ENCODE assay signal across 1 cellular context in the genomic region with DNA sequence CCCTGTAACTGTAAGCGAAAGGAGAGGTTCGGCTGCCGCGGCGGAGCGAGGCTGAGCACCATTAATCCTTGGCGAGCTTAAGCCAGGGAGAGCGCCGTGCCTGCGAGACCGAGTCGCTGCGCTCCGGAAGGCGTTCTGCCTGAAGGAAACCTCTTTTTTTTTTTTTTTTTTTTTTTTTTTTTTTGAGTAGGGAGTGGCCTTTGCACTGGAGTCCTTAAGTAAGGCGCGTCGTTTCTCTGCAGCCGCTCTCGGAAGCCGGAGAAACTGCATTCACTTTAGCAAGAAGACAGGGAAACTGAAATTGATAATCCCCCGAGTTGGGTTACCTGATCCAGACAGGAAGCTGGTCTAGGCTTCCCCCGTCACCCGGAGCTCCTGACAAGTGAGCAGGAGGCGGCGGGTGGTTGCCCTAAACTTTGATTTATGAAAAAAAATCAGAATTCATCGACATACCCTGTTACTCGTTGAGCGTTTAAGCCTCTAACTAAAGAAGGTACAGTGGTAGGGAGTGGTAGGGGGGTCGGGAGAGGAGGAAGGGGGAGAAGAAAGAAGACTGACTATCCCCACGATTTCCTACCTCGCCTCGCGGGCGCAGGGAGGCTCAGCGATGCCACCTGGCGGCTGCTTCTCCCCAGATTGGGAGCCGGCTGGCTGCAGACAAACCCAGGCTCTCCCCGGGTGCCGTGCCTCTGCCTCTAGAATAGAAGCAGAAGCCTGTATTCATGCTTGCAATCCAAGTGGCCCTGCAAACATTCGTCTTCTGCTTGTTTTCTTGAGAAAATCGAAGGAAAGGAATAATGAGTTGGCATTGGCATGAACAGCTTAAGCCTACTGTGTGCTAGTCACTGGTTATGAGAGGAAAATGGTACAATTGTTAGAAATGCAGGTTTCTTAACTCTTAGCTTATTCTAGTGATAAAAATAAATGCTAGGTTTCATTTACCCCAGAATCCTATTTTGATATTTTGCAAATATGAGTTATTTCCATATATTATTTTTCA.
A peak's percentile ranks its signal among the peaks of the same experiment; 100 is the strongest.
TF ChIP-seq lines count a peak whose summit lies in the region.

No MANE protein-coding gene starts in this region.

TF ChIP-seq in K562, 482 proteins besides CTCF, POLR2A, EP300 and RAD21 (continued from another document and continues in another):
- TF ChIP-seq SRSF1 (IDR thresholded peaks at IDR 0.05; ENCODE audit: low read depth, low read length) (no peak), HSF4 (CRISPR knock-in tag; IDR thresholded peaks at IDR 0.05; ENCODE audit: borderline replicate concordance) (no peak), NFATC3 (IDR thresholded peaks at IDR 0.05) (no peak), POLR2G (IDR thresholded peaks at IDR 0.05; ENCODE audit: low read depth, low read length) (no peak), ZNF175 (CRISPR knock-in tag; IDR thresholded peaks at IDR 0.05; ENCODE audit: low read depth) (no peak), NFYB (IDR thresholded peaks at IDR 0.05; ENCODE audit: extremely low read depth, insufficient read length) (no peak), KLF16 (IDR thresholded peaks at IDR 0.05) (no peak; the same call in 1 of the 2 replicates), ZNF121 (CRISPR knock-in tag; conservative IDR thresholded peaks at IDR 0.05) (no peak), NRF1 (conservative IDR thresholded peaks at IDR 0.05 in 1 of 2, IDR thresholded peaks at IDR 0.05 in 1 of 2) (no peak), CTBP1 (IDR thresholded peaks at IDR 0.05; ENCODE audit: borderline replicate concordance) (peak; percentile 19; the same call in 1 of the 2 replicates), PRDM10 (IDR thresholded peaks at IDR 0.05; ENCODE audit: partially characterized antibody) (no peak), BRF1 (IDR thresholded peaks at IDR 0.05; ENCODE audit: borderline replicate concordance, extremely low read depth, insufficient read length) (no peak), SRF (CRISPR knock-in tag; IDR thresholded peaks at IDR 0.05) (no peak), SOX6 (IDR thresholded peaks at IDR 0.05) (no peak), SMARCB1 (IDR thresholded peaks at IDR 0.05; ENCODE audit: insufficient read length, low read depth) (no peak), LCOR (CRISPR knock-in tag; IDR thresholded peaks at IDR 0.05) (no peak), SNIP1 (IDR thresholded peaks at IDR 0.05; ENCODE audit: low read depth) (no peak), ARID2 (IDR thresholded peaks at IDR 0.05) (no peak), CBX3 (IDR thresholded peaks at IDR 0.05; ENCODE audit: borderline replicate concordance in 1 of 2, low read length in 2 of 2) (no peak), GABPA (tag; conservative IDR thresholded peaks at IDR 0.05; ENCODE audit: low read depth) (peak; percentile 47), ZNF740 (CRISPR knock-in tag; IDR thresholded peaks at IDR 0.05) (no peak), ZNF740 (tag; IDR thresholded peaks at IDR 0.05) (no peak), EP400 (IDR thresholded peaks at IDR 0.05) (no peak), MEF2A (IDR thresholded peaks at IDR 0.05; ENCODE audit: control insufficient read depth, low read depth, low read length) (no peak), ZNF780A (CRISPR knock-in tag; IDR thresholded peaks at IDR 0.05) (no peak), PTTG1 (tag; IDR thresholded peaks at IDR 0.05; ENCODE audit: low read depth) (no peak), MIER1 (IDR thresholded peaks at IDR 0.05; ENCODE audit: low read depth) (no peak), ZNF318 (IDR thresholded peaks at IDR 0.05; ENCODE audit: borderline replicate concordance in 1 of 2, low read depth in 1 of 2) (no peak), XRCC5 (IDR thresholded peaks at IDR 0.05; ENCODE audit: low read depth, low read length) (no peak), PHF21A (IDR thresholded peaks at IDR 0.05; ENCODE audit: borderline replicate concordance, low read depth) (0 out of 2 replicates have a peak, but pooled peaks have one; percentile 46), NCOA6 (IDR thresholded peaks at IDR 0.05) (no peak), BRD4 (IDR thresholded peaks at IDR 0.05) (no peak), TEAD2 (tag; IDR thresholded peaks at IDR 0.05) (no peak), ELF1 (tag; IDR thresholded peaks at IDR 0.05) (no peak)
- TF ChIP-seq, protein P1, sequence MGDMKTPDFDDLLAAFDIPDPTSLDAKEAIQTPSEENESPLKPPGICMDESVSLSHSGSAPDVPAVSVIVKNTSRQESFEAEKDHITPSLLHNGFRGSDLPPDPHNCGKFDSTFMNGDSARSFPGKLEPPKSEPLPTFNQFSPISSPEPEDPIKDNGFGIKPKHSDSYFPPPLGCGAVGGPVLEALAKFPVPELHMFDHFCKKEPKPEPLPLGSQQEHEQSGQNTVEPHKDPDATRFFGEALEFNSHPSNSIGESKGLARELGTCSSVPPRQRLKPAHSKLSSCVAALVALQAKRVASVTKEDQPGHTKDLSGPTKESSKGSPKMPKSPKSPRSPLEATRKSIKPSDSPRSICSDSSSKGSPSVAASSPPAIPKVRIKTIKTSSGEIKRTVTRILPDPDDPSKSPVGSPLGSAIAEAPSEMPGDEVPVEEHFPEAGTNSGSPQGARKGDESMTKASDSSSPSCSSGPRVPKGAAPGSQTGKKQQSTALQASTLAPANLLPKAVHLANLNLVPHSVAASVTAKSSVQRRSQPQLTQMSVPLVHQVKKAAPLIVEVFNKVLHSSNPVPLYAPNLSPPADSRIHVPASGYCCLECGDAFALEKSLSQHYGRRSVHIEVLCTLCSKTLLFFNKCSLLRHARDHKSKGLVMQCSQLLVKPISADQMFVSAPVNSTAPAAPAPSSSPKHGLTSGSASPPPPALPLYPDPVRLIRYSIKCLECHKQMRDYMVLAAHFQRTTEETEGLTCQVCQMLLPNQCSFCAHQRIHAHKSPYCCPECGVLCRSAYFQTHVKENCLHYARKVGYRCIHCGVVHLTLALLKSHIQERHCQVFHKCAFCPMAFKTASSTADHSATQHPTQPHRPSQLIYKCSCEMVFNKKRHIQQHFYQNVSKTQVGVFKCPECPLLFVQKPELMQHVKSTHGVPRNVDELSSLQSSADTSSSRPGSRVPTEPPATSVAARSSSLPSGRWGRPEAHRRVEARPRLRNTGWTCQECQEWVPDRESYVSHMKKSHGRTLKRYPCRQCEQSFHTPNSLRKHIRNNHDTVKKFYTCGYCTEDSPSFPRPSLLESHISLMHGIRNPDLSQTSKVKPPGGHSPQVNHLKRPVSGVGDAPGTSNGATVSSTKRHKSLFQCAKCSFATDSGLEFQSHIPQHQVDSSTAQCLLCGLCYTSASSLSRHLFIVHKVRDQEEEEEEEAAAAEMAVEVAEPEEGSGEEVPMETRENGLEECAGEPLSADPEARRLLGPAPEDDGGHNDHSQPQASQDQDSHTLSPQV (IDR thresholded peaks at IDR 0.05): no peak
- TF ChIP-seq, protein P2, sequence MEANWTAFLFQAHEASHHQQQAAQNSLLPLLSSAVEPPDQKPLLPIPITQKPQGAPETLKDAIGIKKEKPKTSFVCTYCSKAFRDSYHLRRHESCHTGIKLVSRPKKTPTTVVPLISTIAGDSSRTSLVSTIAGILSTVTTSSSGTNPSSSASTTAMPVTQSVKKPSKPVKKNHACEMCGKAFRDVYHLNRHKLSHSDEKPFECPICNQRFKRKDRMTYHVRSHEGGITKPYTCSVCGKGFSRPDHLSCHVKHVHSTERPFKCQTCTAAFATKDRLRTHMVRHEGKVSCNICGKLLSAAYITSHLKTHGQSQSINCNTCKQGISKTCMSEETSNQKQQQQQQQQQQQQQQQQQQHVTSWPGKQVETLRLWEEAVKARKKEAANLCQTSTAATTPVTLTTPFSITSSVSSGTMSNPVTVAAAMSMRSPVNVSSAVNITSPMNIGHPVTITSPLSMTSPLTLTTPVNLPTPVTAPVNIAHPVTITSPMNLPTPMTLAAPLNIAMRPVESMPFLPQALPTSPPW (CRISPR knock-in tag; IDR thresholded peaks at IDR 0.05): no peak
- TF ChIP-seq, protein P3, sequence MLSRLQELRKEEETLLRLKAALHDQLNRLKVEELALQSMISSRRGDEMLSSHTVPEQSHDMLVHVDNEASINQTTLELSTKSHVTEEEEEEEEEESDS (CRISPR knock-in tag; IDR thresholded peaks at IDR 0.05): no peak
